ENCODE assay signal across 8 cellular contexts in genomic region chr2:128091691-128092050, GRCh38. TPM values are rescaled to one million over a fixed set of nuclear protein-coding genes. Genes with fewer than 3 reads are reported as not detected.
DNase-seq lines count a peak whose midpoint lies in the region; ATAC-seq and TF ChIP-seq lines count a peak whose summit lies in the region.

No MANE protein-coding gene starts in this region.

- TF ChIP-seq CTCF in GM06990 (IDR thresholded peaks at IDR 0.05; ENCODE audit: insufficient read depth, low read length, poor library complexity, severe bottlenecking), result no peak
- no peak for TF ChIP-seq CTCF in astrocyte of the cerebellum (IDR thresholded peaks at IDR 0.05; ENCODE audit: low read depth, low read length, missing control alignments)
- TF ChIP-seq CTCF in suprapubic skin (IDR thresholded peaks at IDR 0.05), result no peak

- ATAC-seq in GM19351 (IDR thresholded peaks at IDR 0.05; ENCODE audit: unreplicated experiment) (no peak), GM21360 (IDR thresholded peaks at IDR 0.05; ENCODE audit: unreplicated experiment) (no peak)

- DNase-seq in GM06990 (ENCODE audit: extremely low read depth, insufficient read length), result no peak
- DNase-seq in M059J (ENCODE audit: low read depth), result peak; percentile 40
- DNase-seq in astrocyte of the cerebellum (ENCODE audit: low read depth), result no peak
- peak; percentile 32 for DNase-seq in kidney tubule cell (ENCODE audit: low spot score)
- DNase-seq in suprapubic skin (ENCODE audit: low spot score in 2 of 2), result no peak
- no peak for DNase-seq in activated gamma-delta T cell treated with Interleukin-2 at 50 U/mL for 16 hours

- no peak for TF ChIP-seq POLR2A in suprapubic skin (IDR thresholded peaks at IDR 0.05)

- peak overlapping the region; percentile 82 for H3K27ac ChIP-seq in suprapubic skin

- H3K4me3 ChIP-seq in GM06990 (replicated peaks; ENCODE audit: low read depth, low read length), result peak overlapping the region; percentile 100
- H3K4me3 ChIP-seq in astrocyte of the cerebellum (ENCODE audit: low read depth, low read length), result peak overlapping the region; percentile 100
- peak overlapping the region; percentile 99 for H3K4me3 ChIP-seq in suprapubic skin

- no peaks in the 10 kb centered on the region for H3K9me3 ChIP-seq in suprapubic skin

- in situ Hi-C loops in astrocyte of the cerebellum (cut with HindIII; ENCODE audit: low sequenced_read_pairs), result no loop called here

- WGBS in suprapubic skin, result 0% methylated on average over 9 of the region's 9 CpGs

- no peak for TF ChIP-seq EP300 in suprapubic skin (IDR thresholded peaks at IDR 0.05)

- H3K4me1 ChIP-seq in suprapubic skin, result peaks cover 20% of the 10 kb centered on the region

- H3K27me3 ChIP-seq in GM06990 (replicated peaks; ENCODE audit: control insufficient read depth, insufficient read depth, low read length) (no peaks in the 10 kb centered on the region), suprapubic skin (no peaks in the 10 kb centered on the region)

- H3K36me3 ChIP-seq in GM06990 (ENCODE audit: control insufficient read depth, insufficient read depth, low read length) (peaks cover 1% of the 10 kb centered on the region; the same call in 1 of the 2 replicates), suprapubic skin (no peaks in the 10 kb centered on the region)

RNA-seq across cellular contexts. Expression of gene UGGT1, which starts 0.7 kb away (rescaled TPM):
- 33.0 and 61.2 TPM in 2 replicates for total RNA-seq in M059J (2014; rRNA removed; shearing (Covaris generic))
- total RNA-seq in suprapubic skin, result 10 to 100 TPM; 31.3 to 34.6 (median 32.8) TPM

Comparison
In these comparisons a context has a peak if more than half of its experiments do, and no peak if none do; other contexts are left out.
1. DNase-seq: peak in M059J (single experiment) and kidney tubule cell (single experiment); none in GM06990 (single experiment), astrocyte of the cerebellum (single experiment), suprapubic skin (0 of 2) and activated gamma-delta T cell treated with Interleukin-2 at 50 U/mL for 16 hours (single experiment).
2. Peak in every context shown above with its lines, with median percentiles within 50 percentile points of each other: H3K4me3 ChIP-seq.